Comparison of ENCODE assay signal across 12 cellular contexts in genomic region chr6:79525272-79526100, GRCh38. TPM values are rescaled to one million over a fixed set of nuclear protein-coding genes. Genes with fewer than 3 reads are reported as not detected.
DNase-seq lines count a peak whose midpoint lies in the region; ATAC-seq and TF ChIP-seq lines count a peak whose summit lies in the region.
"Had no signal": no experiment of that assay in that cellular context is flagged by ENCODE, and none has a peak within 500 bp of the region (broad histone marks: within the 10 kb centered on the region; RNA-seq: fewer than 3 reads in every experiment).

No MANE protein-coding gene starts in this region.

- no peaks in the 10 kb centered on the region for H3K4me1 ChIP-seq in foreskin keratinocyte
- H3K4me1 ChIP-seq: colonic mucosa had no signal

- H3K4me3 Mint-ChIP-seq in Calu3 (ENCODE audit: low read depth, unreplicated experiment) (peak overlapping the region; percentile 62), T-helper 17 cell (no peak overlapping the region)

- TF ChIP-seq CTCF in Calu3 (IDR thresholded peaks at IDR 0.05; ENCODE audit: unreplicated experiment): no peak
- TF ChIP-seq CTCF in foreskin keratinocyte (conservative IDR thresholded peaks at IDR 0.05): no peak
- TF ChIP-seq CTCF in omental fat pad (IDR thresholded peaks at IDR 0.05): no peak

- H3K9me3 ChIP-seq in T-helper 17 cell (ENCODE audit: control insufficient read depth, low read length, poor library complexity, severe bottlenecking): no peaks in the 10 kb centered on the region
- H3K9me3 ChIP-seq: colonic mucosa, neutrophil had no signal

- H3K27me3 Mint-ChIP-seq in Calu3 (ENCODE audit: unreplicated experiment): no peaks in the 10 kb centered on the region
- H3K27me3 Mint-ChIP-seq in T-helper 17 cell: peaks cover 5% of the 10 kb centered on the region

- H3K36me3 Mint-ChIP-seq in Calu3 (ENCODE audit: insufficient read depth, unreplicated experiment) (peaks cover 25% of the 10 kb centered on the region), T-helper 17 cell (ENCODE audit: low read depth) (no peaks in the 10 kb centered on the region)

- ATAC-seq in foreskin keratinocyte: no peak
- ATAC-seq in omental fat pad (ENCODE audit: low FRiP score): peak; percentile 64
- ATAC-seq in T-helper 17 cell: no peak
- no peak for ATAC-seq in HG02642 (IDR thresholded peaks at IDR 0.05; ENCODE audit: poor library complexity, unreplicated experiment)
- no peak for ATAC-seq in GM18502 (IDR thresholded peaks at IDR 0.05; ENCODE audit: poor library complexity, unreplicated experiment)

- H3K27me3 ChIP-seq in foreskin keratinocyte: no peaks in the 10 kb centered on the region
- H3K27me3 ChIP-seq: colonic mucosa, neutrophil had no signal

- no peak overlapping the region for H3K27ac ChIP-seq in foreskin keratinocyte
- H3K27ac ChIP-seq: colonic mucosa, neutrophil had no signal

- CTCF ChIA-PET in Calu3 (lab: Charles Lee): interaction anchor here (1.5 kb wide), 1 partner anchor 9 kb away, joined by 4 read pairs; no protein-coding TSS in a partner anchor

- H3K9me3 Mint-ChIP-seq in Calu3 (ENCODE audit: low read depth, unreplicated experiment): peaks cover 2% of the 10 kb centered on the region

- TSS peak; percentile 64 for BruUV-seq in Calu3 (replicated peaks; lab: Mats Ljungman, UMichigan)

- intact Hi-C loops in Calu3 (cut with micrococcal nuclease; ENCODE audit: unreplicated experiment): loop anchor here (1.0 to 10.0 kb wide), 5 partner anchors 45 to 448 kb away; partner anchors contain the start of gene PHIP

- H3K27ac Mint-ChIP-seq in Calu3 (ENCODE audit: unreplicated experiment) (peak overlapping the region; percentile 95), T-helper 17 cell (no peak overlapping the region)

- DNase-seq in Calu3: peak; percentile 86
- peak; percentile 66 for DNase-seq in SW480 (ENCODE audit: low spot score)
- peak; percentile 10 to 14 for DNase-seq in foreskin keratinocyte
- DNase-seq in omental fat pad (ENCODE audit: low spot score): no peak
- DNase-seq in T-helper 17 cell: no peak
- DNase-seq in NCI-H524 (lab: John Stamatoyannopoulos, UW): no peak
- DNase-seq: activated T-cell treated with anti-CD3 and anti-CD28 coated beads, Interleukin-2, amount 50 U/mL, for 48 hours; colonic mucosa; NCI-H1694 had no signal

- H3K4me1 Mint-ChIP-seq in Calu3 (ENCODE audit: low read depth, unreplicated experiment) (peaks cover 57% of the 10 kb centered on the region), T-helper 17 cell (no peaks in the 10 kb centered on the region)

RNA-seq across cellular contexts. Expression of gene LCA5, which starts 11.7 kb away (rescaled TPM):
- total RNA-seq in Calu3 (2022): 13.9 and 18.3 TPM in 2 replicates
- total RNA-seq in foreskin keratinocyte: 1.9 and 2.4 TPM in 2 replicates
- 0.34 and 0.46 TPM in 2 replicates for polyA plus RNA-seq in foreskin keratinocyte
- 1 to 10 TPM; 3.4 to 9.0 (median 4.9) TPM for total RNA-seq in omental fat pad
- under 1 TPM; 0.08 to 0.10 TPM for total RNA-seq in T-helper 17 cell

Comparison
In these comparisons a context has a peak if more than half of its experiments do, and no peak if none do; other contexts are left out.
1. DNase-seq: peak in Calu3 (single experiment), SW480 (single experiment) and foreskin keratinocyte (2 of 2); none in omental fat pad (single experiment), T-helper 17 cell (0 of 3) and NCI-H524 (0 of 2).